17 cellular contexts compared by ENCODE assay signal in the genomic region with DNA sequence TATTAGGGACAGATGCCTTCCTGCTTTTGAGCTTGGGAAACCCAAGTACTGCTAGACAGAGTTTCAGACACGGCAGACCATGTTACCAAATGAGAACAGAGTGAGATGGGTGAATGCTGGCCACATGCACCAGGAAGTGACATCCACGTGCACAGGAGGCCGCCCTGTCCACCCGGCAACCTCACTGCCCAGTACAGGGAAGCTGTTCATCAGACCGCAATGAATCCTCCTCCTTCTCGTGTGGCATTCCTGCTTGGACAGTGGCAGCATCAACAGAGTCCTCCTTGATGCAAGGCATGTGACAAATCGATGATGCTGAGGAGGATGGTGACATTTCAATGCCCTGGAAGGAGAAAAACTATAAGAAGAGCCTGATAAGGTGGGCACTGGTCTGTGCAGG.
DNase-seq lines count a peak whose midpoint lies in the region; ATAC-seq, FAIRE-seq and TF ChIP-seq lines count a peak whose summit lies in the region.
"Had no signal": no experiment of that assay in that cellular context is flagged by ENCODE, and none has a peak within 500 bp of the region (broad histone marks: within the 10 kb centered on the region; RNA-seq: fewer than 3 reads in every experiment).

No MANE protein-coding gene starts in this region.

- no peak overlapping the region for H3K27ac Mint-ChIP-seq in activated naive CD4-positive, alpha-beta T cell treated with anti-CD3 and anti-CD28 coated beads, Interleukin-2, amount 50 U/mL, for 72 hours
- H3K27ac Mint-ChIP-seq: CD8-positive, alpha-beta memory T cell had no signal

- no peak for TF ChIP-seq RAD21 in H1 (IDR thresholded peaks at IDR 0.05 in 1 of 2, conservative IDR thresholded peaks at IDR 0.05 in 1 of 2; ENCODE audit: low read depth in 2 of 2, low read length in 2 of 2)

- H3K4me2 ChIP-seq in H1 (ENCODE audit: insufficient read depth in 1 of 2, low read depth in 2 of 2, low read length in 2 of 2) = no peak overlapping the region
- H3K4me2 ChIP-seq in osteoblast (ENCODE audit: insufficient read depth, low read length) = no peak overlapping the region
- H3K4me2 ChIP-seq: BLaER1 had no signal

- H2BK5ac ChIP-seq in H1 (ENCODE audit: low read depth, low read length) = no peak overlapping the region

- H2BK120ac ChIP-seq in H1 (replicated peaks; ENCODE audit: low read depth, low read length) = peak overlapping the region; percentile 65

- no peak overlapping the region for H3K4me3 ChIP-seq in H1 (ENCODE audit: extremely low read depth in 1 of 4, insufficient read depth in 2 of 4, low read depth in 3 of 4, low read length in 4 of 4)
- no peak overlapping the region for H3K4me3 ChIP-seq in osteoblast (ENCODE audit: insufficient read depth, low read length)
- H3K4me3 ChIP-seq: BLaER1, HAP-1 had no signal

- H4K20me1 ChIP-seq in H1 (replicated peaks in 1 of 2; ENCODE audit: control insufficient read depth in 1 of 2, insufficient read depth in 2 of 2, low read length in 2 of 2) (no peaks in the 10 kb centered on the region), osteoblast (ENCODE audit: insufficient read depth, low read length) (no peaks in the 10 kb centered on the region)
- H4K20me1 ChIP-seq: BLaER1 had no signal

- H3K23me2 ChIP-seq in H1 (ENCODE audit: low read depth, low read length) = no peaks in the 10 kb centered on the region

- H2BK20ac ChIP-seq in H1 (ENCODE audit: low read length) = no peak overlapping the region

- TF ChIP-seq EP300 in H1 (IDR thresholded peaks at IDR 0.05; ENCODE audit: borderline replicate concordance in 1 of 2, low read depth in 2 of 2, low read length in 2 of 2) = no peak

- H2BK12ac ChIP-seq in H1 (ENCODE audit: low read depth, low read length) = no peak overlapping the region

- no peak overlapping the region for H2AK5ac ChIP-seq in H1 (ENCODE audit: low read depth, low read length)

- H4K91ac ChIP-seq in H1 (replicated peaks; ENCODE audit: insufficient read length, low read length) = peak overlapping the region; percentile 26

- H2AFZ ChIP-seq in H1 (ENCODE audit: low read length) (no peak overlapping the region), osteoblast (ENCODE audit: low read length) (no peak overlapping the region)

- no peak for ATAC-seq in activated naive CD4-positive, alpha-beta T cell treated with anti-CD3 and anti-CD28 coated beads, Interleukin-2, amount 50 U/mL, for 72 hours

- CTCF ChIA-PET in H1 (lab: Charles Lee; ENCODE audit: partially characterized antibody) = no interaction called here

- peak; percentile 6 for DNase-seq in activated CD8-positive, alpha-beta memory T cell treated with anti-CD3 and anti-CD28 coated beads, Interleukin-2, amount 50 U/mL, for 48 hours
- DNase-seq in activated CD8-positive, alpha-beta memory T cell treated with anti-CD3 and anti-CD28 coated beads, Interleukin-2, amount 50 U/mL, for 4 hours = no peak
- DNase-seq in H1 (ENCODE audit: low read depth in 1 of 2, low spot score in 2 of 2) (peak in 1 of 2 experiments; percentile 28), mesenteric fat pad (ENCODE audit: low spot score) (peak; percentile 68), urothelium cell line (ENCODE audit: low spot score) (no peak), osteoblast (ENCODE audit: insufficient read length, low spot score, missing footprints) (no peak)
- no peak for DNase-seq in activated naive CD4-positive, alpha-beta T cell treated with anti-CD3 and anti-CD28 coated beads, Interleukin-2, amount 50 U/mL, for 72 hours (ENCODE audit: low spot score in 2 of 2)
- DNase-seq in activated CD4-positive, CD25-positive, alpha-beta regulatory T cell (lab: John Stamatoyannopoulos, UW) = no peak
- DNase-seq: 8988T; AML-193; CD8-positive, alpha-beta memory T cell; GF-D8; GOT3 had no signal

- no peak overlapping the region for H3K4ac ChIP-seq in H1 (replicated peaks; ENCODE audit: insufficient read length, low read depth, low read length)

- no peaks in the 10 kb centered on the region; a peak in 1 of 7 replicates for H3K4me1 ChIP-seq in H1 (replicated peaks in 1 of 4; ENCODE audit: control insufficient read depth in 3 of 4, insufficient read depth in 4 of 4, low read length in 3 of 4)
- no peaks in the 10 kb centered on the region for H3K4me1 ChIP-seq in osteoblast (ENCODE audit: insufficient read depth, low read length)
- H3K4me1 ChIP-seq: BLaER1, Caco-2, HAP-1 had no signal

- FAIRE-seq in H1 (lab: Jason Lieb, UNC) (no peak), urothelium cell line (lab: Jason Lieb, UNC) (peak; percentile 79)
- FAIRE-seq: GM19239 had no signal

- H2BK15ac ChIP-seq in H1 (ENCODE audit: low read length) = no peak overlapping the region

- 91% methylated on average over 7 of the region's 7 CpGs; no CpG with 5 or more reads in 1 of the 2 experiments for WGBS in H1 (ENCODE audit: extremely low coverage in 1 of 2, insufficient coverage in 1 of 2, insufficient read length in 1 of 2, insufficient replicate concordance in 2 of 2, low coverage in 1 of 2, low lambda C conversion rate in 2 of 2, missing lambda C conversion rate in 1 of 2), 2 experiments

- no peak overlapping the region for H3K14ac ChIP-seq in H1 (ENCODE audit: insufficient read length)

- no peak overlapping the region for H4K8ac ChIP-seq in H1 (ENCODE audit: extremely low read depth, insufficient read depth, low read length)

- no peak overlapping the region for H3K18ac ChIP-seq in H1 (ENCODE audit: extremely low read depth, low read length)

- H3K9ac ChIP-seq in H1 (replicated peaks in 1 of 4; ENCODE audit: extremely low read depth in 1 of 4, low read depth in 3 of 4, low read length in 3 of 4) = no peak overlapping the region; a peak in 1 of 7 replicates
- H3K9ac ChIP-seq: BLaER1 had no signal

- H3K9me3 Mint-ChIP-seq in activated naive CD4-positive, alpha-beta T cell treated with anti-CD3 and anti-CD28 coated beads, Interleukin-2, amount 50 U/mL, for 72 hours = peaks cover 0 to 12% of the 10 kb centered on the region in 2 donors

- H3K23ac ChIP-seq in H1 (ENCODE audit: insufficient read length) = no peak overlapping the region

- H3K27ac ChIP-seq in H1 (ENCODE audit: low read depth, low read length) (no peak overlapping the region), osteoblast (ENCODE audit: low read depth, low read length) (no peak overlapping the region)
- H3K27ac ChIP-seq: BLaER1 had no signal

- H4K5ac ChIP-seq in H1 (ENCODE audit: insufficient read length, low read depth, low read length) = no peak overlapping the region

- H3K27me3 ChIP-seq in H1 (replicated peaks in 1 of 4; ENCODE audit: control insufficient read depth in 3 of 4, extremely low read depth in 1 of 4, insufficient read depth in 3 of 4, low read length in 3 of 4) (no peaks in the 10 kb centered on the region), osteoblast (ENCODE audit: insufficient read depth, low read length) (no peaks in the 10 kb centered on the region)
- H3K27me3 ChIP-seq: BLaER1 had no signal

- H3K9me3 ChIP-seq in H1 (ENCODE audit: insufficient read depth in 2 of 2, low read depth in 1 of 2, low read length in 1 of 2) = no peaks in the 10 kb centered on the region
- no peaks in the 10 kb centered on the region for H3K9me3 ChIP-seq in osteoblast (ENCODE audit: low read depth, low read length)
- H3K9me3 ChIP-seq: BLaER1, Caco-2, HAP-1 had no signal

- H3K36me3 ChIP-seq in H1 (ENCODE audit: control insufficient read depth in 2 of 4, insufficient read depth in 4 of 4, low read length in 3 of 4) (no peaks in the 10 kb centered on the region), osteoblast (ENCODE audit: insufficient read depth, low read length) (no peaks in the 10 kb centered on the region)
- H3K36me3 ChIP-seq: BLaER1, HAP-1 had no signal

- TF ChIP-seq CTCF in H1 (IDR thresholded peaks at IDR 0.05; ENCODE audit: control extremely low read depth in 1 of 3, insufficient read depth in 1 of 3, low read depth in 1 of 3, low read length in 3 of 3) (no peak), osteoblast (IDR thresholded peaks at IDR 0.05; ENCODE audit: extremely low read depth, low read depth, low read length) (no peak)

- no peaks in the 10 kb centered on the region for H3K79me1 ChIP-seq in H1 (ENCODE audit: low read depth, low read length)

- H3K36me3 Mint-ChIP-seq in activated naive CD4-positive, alpha-beta T cell treated with anti-CD3 and anti-CD28 coated beads, Interleukin-2, amount 50 U/mL, for 72 hours = no peaks in the 10 kb centered on the region
- H3K36me3 Mint-ChIP-seq: CD8-positive, alpha-beta memory T cell had no signal

- H3K79me2 ChIP-seq in H1 (ENCODE audit: control insufficient read depth in 1 of 2, insufficient read depth in 2 of 2, low read length in 2 of 2) (no peaks in the 10 kb centered on the region), osteoblast (ENCODE audit: insufficient read depth, low read length) (no peaks in the 10 kb centered on the region)

- H3K56ac ChIP-seq in H1 (replicated peaks; ENCODE audit: insufficient read length, low read depth, low read length) = no peak overlapping the region

- no peak for TF ChIP-seq POLR2A in H1 (IDR thresholded peaks at IDR 0.05; ENCODE audit: control extremely low read depth in 1 of 2, low read depth in 2 of 2, low read length in 2 of 2)

- POLR2A ChIA-PET in H1 (lab: Charles Lee; ENCODE audit: partially characterized antibody) = no interaction called here

TF ChIP-seq in H1, 55 proteins besides CTCF, POLR2A, EP300 and RAD21:
- no peak for TF ChIP-seq TAF7 (optimal IDR thresholded peaks at IDR 0.05; ENCODE audit: borderline replicate concordance, low read depth, low read length)
- TF ChIP-seq HDAC2 (IDR thresholded peaks at IDR 0.05; ENCODE audit: borderline replicate concordance in 1 of 2, low read depth in 2 of 2, low read length in 2 of 2) = no peak
- TF ChIP-seq SIX5 (IDR thresholded peaks at IDR 0.05; ENCODE audit: low read depth, low read length) = no peak
- TF ChIP-seq SP2 (IDR thresholded peaks at IDR 0.05; ENCODE audit: low read length) = no peak
- TF ChIP-seq, protein P1, sequence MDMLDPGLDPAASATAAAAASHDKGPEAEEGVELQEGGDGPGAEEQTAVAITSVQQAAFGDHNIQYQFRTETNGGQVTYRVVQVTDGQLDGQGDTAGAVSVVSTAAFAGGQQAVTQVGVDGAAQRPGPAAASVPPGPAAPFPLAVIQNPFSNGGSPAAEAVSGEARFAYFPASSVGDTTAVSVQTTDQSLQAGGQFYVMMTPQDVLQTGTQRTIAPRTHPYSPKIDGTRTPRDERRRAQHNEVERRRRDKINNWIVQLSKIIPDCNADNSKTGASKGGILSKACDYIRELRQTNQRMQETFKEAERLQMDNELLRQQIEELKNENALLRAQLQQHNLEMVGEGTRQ (IDR thresholded peaks at IDR 0.05; ENCODE audit: low read length) = no peak
- no peak for TF ChIP-seq CTBP2 (IDR thresholded peaks at IDR 0.05; ENCODE audit: borderline replicate concordance, insufficient read depth, insufficient read length, low read length)
- TF ChIP-seq CEBPB (IDR thresholded peaks at IDR 0.05; ENCODE audit: low read depth, low read length) = no peak
- TF ChIP-seq SIRT6 (IDR thresholded peaks at IDR 0.05; ENCODE audit: low read length) = no peak
- no peak for TF ChIP-seq FOSL1 (IDR thresholded peaks at IDR 0.05; ENCODE audit: insufficient read depth, low read depth, low read length)
- TF ChIP-seq POU5F1 (IDR thresholded peaks at IDR 0.05; ENCODE audit: low read depth, low read length) = no peak
- no peak for TF ChIP-seq CREB1 (IDR thresholded peaks at IDR 0.05)
- TF ChIP-seq GABPA (IDR thresholded peaks at IDR 0.05; ENCODE audit: borderline replicate concordance, insufficient read depth, low read length) = no peak
TF ChIP-seq in H1: peak in this region for 0.

Comparison
In these comparisons a context has a peak if more than half of its experiments do, and no peak if none do; other contexts are left out.
1. DNase-seq: peak in activated CD8-positive, alpha-beta memory T cell treated with anti-CD3 and anti-CD28 coated beads, Interleukin-2, amount 50 U/mL, for 48 hours (single experiment) and mesenteric fat pad (single experiment); none in activated CD8-positive, alpha-beta memory T cell treated with anti-CD3 and anti-CD28 coated beads, Interleukin-2, amount 50 U/mL, for 4 hours (single experiment), urothelium cell line (single experiment), activated naive CD4-positive, alpha-beta T cell treated with anti-CD3 and anti-CD28 coated beads, Interleukin-2, amount 50 U/mL, for 72 hours (0 of 2), activated CD4-positive, CD25-positive, alpha-beta regulatory T cell (0 of 4) and osteoblast (single experiment).